17 cellular contexts compared by ENCODE assay signal in genomic region chrX:2371026-2371778, GRCh38.
DNase-seq lines count a peak whose midpoint lies in the region; FAIRE-seq and TF ChIP-seq lines count a peak whose summit lies in the region.
"Had no signal": no experiment of that assay in that cellular context is flagged by ENCODE, and none has a peak within 500 bp of the region (broad histone marks: within the 10 kb centered on the region; RNA-seq: fewer than 3 reads in every experiment).

No MANE protein-coding gene starts in this region.

- intact Hi-C loops in A673 (cut with micrococcal nuclease; ENCODE audit: unreplicated experiment), result no loop called here

- no peak for FAIRE-seq in urothelium cell line (lab: Jason Lieb, UNC)

- TF ChIP-seq CTCF in A673 (conservative IDR thresholded peaks at IDR 0.05; ENCODE audit: low read depth, low read length) (no peak), HEK293 (tag by site-specific recombination; IDR thresholded peaks at IDR 0.05) (no peak), choroid plexus epithelial cell (conservative IDR thresholded peaks at IDR 0.05; ENCODE audit: low read depth, low read length) (no peak), chondrocyte (IDR thresholded peaks at IDR 0.05) (no peak)

- no peak overlapping the region for H3K27ac ChIP-seq in A673 (ENCODE audit: low read depth, low read length, poor library complexity, severe bottlenecking)
- no peak overlapping the region for H3K27ac ChIP-seq in HEK293 (ENCODE audit: extremely low read depth, low read depth, low read length)
- H3K27ac ChIP-seq: adrenal gland, colonic mucosa, gastrocnemius medialis, neural progenitor cell had no signal

- H3K27ac Mint-ChIP-seq in chondrocyte (ENCODE audit: unreplicated experiment), result no peak overlapping the region
- H3K27ac Mint-ChIP-seq: activated CD8-positive, alpha-beta memory T cell treated with anti-CD3 and anti-CD28 coated beads, Interleukin-2, amount 10 ng/mL, durations not matched to agents 7 days and 5 days had no signal

- no peaks in the 10 kb centered on the region for H3K27me3 ChIP-seq in A673 (replicated peaks; ENCODE audit: insufficient read depth, low read depth, low read length, poor library complexity)
- H3K27me3 ChIP-seq: adrenal gland, colonic mucosa, gastrocnemius medialis, neural progenitor cell had no signal

- H3K4me1 ChIP-seq in A673 (ENCODE audit: insufficient read depth, low read length, poor library complexity, severe bottlenecking) (no peaks in the 10 kb centered on the region), HEK293 (ENCODE audit: control insufficient read depth, insufficient read depth, low read length) (no peaks in the 10 kb centered on the region)
- H3K4me1 ChIP-seq: adrenal gland, colonic mucosa, gastrocnemius medialis, neural progenitor cell had no signal

- H3K4me3 ChIP-seq in A673 (ENCODE audit: low read depth, low read length, poor library complexity, severe bottlenecking) (no peak overlapping the region), HEK293 (ENCODE audit: low read depth, low read length) (no peak overlapping the region), choroid plexus epithelial cell (ENCODE audit: low read depth, low read length) (peak overlapping the region; percentile 44)
- H3K4me3 ChIP-seq: adrenal gland, colonic mucosa, gastrocnemius medialis, neural progenitor cell had no signal

- no peak overlapping the region for H3K4me3 Mint-ChIP-seq in chondrocyte (ENCODE audit: unreplicated experiment)
- H3K4me3 Mint-ChIP-seq: activated CD8-positive, alpha-beta memory T cell treated with anti-CD3 and anti-CD28 coated beads, Interleukin-2, amount 10 ng/mL, durations not matched to agents 7 days and 5 days; neural progenitor cell had no signal

- H3K4me1 Mint-ChIP-seq in chondrocyte (ENCODE audit: low read depth), result peaks cover 15% of the 10 kb centered on the region

- no peaks in the 10 kb centered on the region for H3K36me3 ChIP-seq in A673 (ENCODE audit: insufficient read depth, low read length, poor library complexity, severe bottlenecking)
- H3K36me3 ChIP-seq in HEK293 (ENCODE audit: control insufficient read depth in 2 of 2, insufficient read depth in 1 of 2, low read length in 2 of 2), result no peaks in the 10 kb centered on the region
- H3K36me3 ChIP-seq: adrenal gland, colonic mucosa, gastrocnemius medialis, neural progenitor cell had no signal

- DNase-seq in A673 (ENCODE audit: low spot score), result peak; percentile 37
- peak; percentile 80 for DNase-seq in choroid plexus epithelial cell (ENCODE audit: low read depth)
- peak; percentile 62 for DNase-seq in left kidney (ENCODE audit: low read depth, low spot score)
- DNase-seq in NCI-H1417 treated with DMSO at 0.1 percent for 48 hours (lab: John Stamatoyannopoulos, UW), result no peak
- no peak for DNase-seq in NCI-H2081 treated with DMSO at 0.1 percent for 48 hours (lab: John Stamatoyannopoulos, UW)
- no peak for DNase-seq in urothelium cell line (ENCODE audit: low spot score)
- no peak for DNase-seq in chondrocyte (ENCODE audit: low spot score)
- DNase-seq: activated CD8-positive, alpha-beta memory T cell treated with anti-CD3 and anti-CD28 coated beads, Interleukin-2, amount 10 ng/mL, durations not matched to agents 7 days and 5 days; colonic mucosa; gastrocnemius medialis; NCI-H187 treated with DMSO at 0.1 percent for 48 hours; NCI-H748 treated with DMSO at 0.1 percent for 48 hours; PC-3; right cardiac atrium had no signal

- H3K27me3 Mint-ChIP-seq in chondrocyte (ENCODE audit: low read depth), result no peaks in the 10 kb centered on the region
- H3K27me3 Mint-ChIP-seq: activated CD8-positive, alpha-beta memory T cell treated with anti-CD3 and anti-CD28 coated beads, Interleukin-2, amount 10 ng/mL, durations not matched to agents 7 days and 5 days had no signal

- CTCF ChIA-PET in A673 (lab: Charles Lee), result no interaction called here
- CTCF ChIA-PET in HEK293 (lab: Yijun Ruan, JAX), result no interaction called here

- POLR2A ChIA-PET in A673 (lab: Charles Lee; ENCODE audit: low non-redundant PET) (no interaction called here), HEK293 (lab: Yijun Ruan, JAX) (no interaction called here)

- no peaks in the 10 kb centered on the region for H3K9me3 Mint-ChIP-seq in chondrocyte (ENCODE audit: low read depth)

- no TSS peak for BruUV-seq in A673 (replicated peaks; lab: Mats Ljungman, UMichigan)

- H3K36me3 Mint-ChIP-seq in chondrocyte (ENCODE audit: low read depth), result peaks cover 3% of the 10 kb centered on the region

- no peaks in the 10 kb centered on the region for H3K9me3 ChIP-seq in A673 (ENCODE audit: low read depth, low read length, poor library complexity, severe bottlenecking)
- H3K9me3 ChIP-seq in HEK293 (ENCODE audit: control insufficient read depth, insufficient read depth, low read depth, low read length), result no peaks in the 10 kb centered on the region
- H3K9me3 ChIP-seq: adrenal gland, colonic mucosa, gastrocnemius medialis had no signal

TF ChIP-seq in HEK293, 187 proteins besides CTCF, POLR2A, EP300 and RAD21:
- TF ChIP-seq SP2 (tag by site-specific recombination; IDR thresholded peaks at IDR 0.05) (peak; percentile 56), SP3 (tag by site-specific recombination; IDR thresholded peaks at IDR 0.05) (peak; percentile 37; the same call in 1 of the 2 replicates), ZNF785 (tag by site-specific recombination; IDR thresholded peaks at IDR 0.05) (no peak)

Comparison
In these comparisons a context has a peak if more than half of its experiments do, and no peak if none do; other contexts are left out.
1. DNase-seq: peak in A673 (single experiment), choroid plexus epithelial cell (single experiment) and left kidney (single experiment); none in NCI-H1417 treated with DMSO at 0.1 percent for 48 hours (single experiment), NCI-H2081 treated with DMSO at 0.1 percent for 48 hours (single experiment), urothelium cell line (single experiment) and chondrocyte (single experiment).